In genomic region chr7:34454381-34454780, GRCh38 we compare ENCODE assay signal across 18 cellular contexts.
"Had no signal": no experiment of that assay in that cellular context is flagged by ENCODE, and none has a peak within 500 bp of the region (broad histone marks: within the 10 kb centered on the region; RNA-seq: fewer than 3 reads in every experiment).

No MANE protein-coding gene starts in this region.

- H3K27ac ChIP-seq: breast epithelium, foreskin keratinocyte, left lung, thoracic aorta had no signal

- H3K4me3 ChIP-seq: breast epithelium, left lung, lung, thoracic aorta had no signal

- H3K36me3 Mint-ChIP-seq: activated naive CD8-positive, alpha-beta T cell; immature natural killer cell; natural killer cell; type B pancreatic cell had no signal

- H3K4me1 ChIP-seq: breast epithelium, left lung had no signal

- H3K27ac Mint-ChIP-seq: activated naive CD8-positive, alpha-beta T cell; immature natural killer cell; natural killer cell; progenitor cell of endocrine pancreas; T-helper 2 cell treated with Interferon-gamma antibody and Interleukin-4, amounts not matched to agents 5 μg/mL and 100 μg/mL, for 36 hours; type B pancreatic cell had no signal

- ATAC-seq: foreskin keratinocyte, left lung, natural killer cell had no signal

- H3K4me3 Mint-ChIP-seq: activated naive CD8-positive, alpha-beta T cell; central memory CD8-positive, alpha-beta T cell; immature natural killer cell; natural killer cell; T-helper 2 cell treated with Interferon-gamma antibody and Interleukin-4, amounts not matched to agents 5 μg/mL and 100 μg/mL, for 36 hours; type B pancreatic cell had no signal

- H3K4me1 Mint-ChIP-seq: central memory CD8-positive, alpha-beta T cell; immature natural killer cell; natural killer cell had no signal

- DNase-seq: activated gamma-delta T cell treated with Interleukin-2 at 50 U/mL for 16 hours; activated T-cell treated with anti-CD3 and anti-CD28 coated beads, Interleukin-2, amount 50 U/mL, for 1 hour; effector memory CD4-positive, alpha-beta T cell; foreskin keratinocyte; immature natural killer cell; left lung; natural killer cell; retina; stimulated activated CD4-positive, alpha-beta T cell treated with anti-CD3 and anti-CD28 coated beads, Interleukin-4, amount 100 ng/mL, for 1 hour; stimulated activated naive CD4-positive, alpha-beta T cell treated with Interleukin-2 at 50 U/mL for 16 hours had no signal

- H3K27me3 ChIP-seq: breast epithelium, foreskin keratinocyte, left lung had no signal

- H3K9me3 ChIP-seq: breast epithelium, left lung, thoracic aorta had no signal

- H3K9me3 Mint-ChIP-seq: type B pancreatic cell had no signal

- H3K27me3 Mint-ChIP-seq: activated naive CD8-positive, alpha-beta T cell; central memory CD8-positive, alpha-beta T cell; progenitor cell of endocrine pancreas; type B pancreatic cell had no signal

- H3K36me3 ChIP-seq: breast epithelium, left lung, thoracic aorta had no signal
